ENCODE assay signal across 8 cellular contexts in genomic region chr5:91225848-91226686, GRCh38.
DNase-seq lines count a peak whose midpoint lies in the region; ATAC-seq and TF ChIP-seq lines count a peak whose summit lies in the region.

No MANE protein-coding gene starts in this region.

- CTCF ChIA-PET in naive thymus-derived CD4-positive, alpha-beta T cell (lab: Charles Lee) = interaction anchor here (0.6 to 3.8 kb wide), 14 partner anchors 24 to 615 kb away, joined by 3 to 175 read pairs (median 4); partner anchors contain the start of gene ARRDC3

- peaks cover 0 to 15% (median 6%) of the 10 kb centered on the region in 5 donors for H3K27me3 Mint-ChIP-seq in naive thymus-derived CD4-positive, alpha-beta T cell

- no peak overlapping the region for H3K4me3 Mint-ChIP-seq in naive thymus-derived CD4-positive, alpha-beta T cell

- no peak overlapping the region for H3K27ac ChIP-seq in 22Rv1
- H3K27ac ChIP-seq in WERI-Rb-1 = no peak overlapping the region
- no peak overlapping the region for H3K27ac ChIP-seq in naive thymus-derived CD4-positive, alpha-beta T cell (ENCODE audit: low read depth, low read length)
- H3K27ac ChIP-seq in upper lobe of right lung = no peak overlapping the region

- DNase-seq in WERI-Rb-1 (peak; percentile 62), T47D (ENCODE audit: low read depth in 1 of 2, low spot score in 1 of 2) (peak; percentile 34 to 76), upper lobe of right lung (peak; percentile 67)
- peak; percentile 16 to 60 (median 46) for DNase-seq in naive thymus-derived CD4-positive, alpha-beta T cell

- no peak overlapping the region for H3K4me3 ChIP-seq in WERI-Rb-1 (ENCODE audit: low read depth, low read length)
- no peak overlapping the region for H3K4me3 ChIP-seq in naive thymus-derived CD4-positive, alpha-beta T cell (ENCODE audit: low read length)
- no peak overlapping the region for H3K4me3 ChIP-seq in upper lobe of right lung

- H3K4me1 ChIP-seq in naive thymus-derived CD4-positive, alpha-beta T cell (ENCODE audit: control insufficient read depth in 2 of 2, insufficient read depth in 2 of 2, low read length in 2 of 2) = no peaks in the 10 kb centered on the region
- no peaks in the 10 kb centered on the region for H3K4me1 ChIP-seq in upper lobe of right lung

- intact Hi-C loops in naive thymus-derived CD4-positive, alpha-beta T cell (cut with micrococcal nuclease) = loop anchor here (1.0 to 5.0 kb wide), 12 partner anchors 41 to 814 kb away; no protein-coding TSS in a partner anchor
- intact Hi-C loops in upper lobe of right lung (cut with DNase I) = no loop called here

- H3K36me3 Mint-ChIP-seq in naive thymus-derived CD4-positive, alpha-beta T cell = peaks cover 0 to 12% (median 0%) of the 10 kb centered on the region in 5 donors

- POLR2A ChIA-PET in naive thymus-derived CD4-positive, alpha-beta T cell (lab: Charles Lee) = interaction anchor here (1.1 to 3.8 kb wide), 5 partner anchors 79 to 167 kb away, joined by 3 to 81 read pairs (median 4); partner anchors contain the start of gene ARRDC3

- H3K4me1 Mint-ChIP-seq in naive thymus-derived CD4-positive, alpha-beta T cell = no peaks in the 10 kb centered on the region

- H3K36me3 ChIP-seq in WERI-Rb-1 (no peaks in the 10 kb centered on the region), upper lobe of right lung (no peaks in the 10 kb centered on the region)
- no peaks in the 10 kb centered on the region for H3K36me3 ChIP-seq in naive thymus-derived CD4-positive, alpha-beta T cell (ENCODE audit: control insufficient read depth in 2 of 3, insufficient read depth in 3 of 3, low read length in 3 of 3)

- in situ Hi-C loops in T47D (cut with HindIII; ENCODE audit: low pct_unique_long_range_greater_than_20kb, low sequenced_read_pairs) = no loop called here

- no peak overlapping the region for H3K27ac Mint-ChIP-seq in naive thymus-derived CD4-positive, alpha-beta T cell

- TF ChIP-seq CTCF in 22Rv1 (IDR thresholded peaks at IDR 0.05) = peak; percentile 70
- peak; percentile 63 for TF ChIP-seq CTCF in WERI-Rb-1 (IDR thresholded peaks at IDR 0.05; ENCODE audit: low read depth, low read length)
- peak; percentile 43 for TF ChIP-seq CTCF in upper lobe of right lung (IDR thresholded peaks at IDR 0.05)

- no peaks in the 10 kb centered on the region for H3K9me3 ChIP-seq in WERI-Rb-1 (ENCODE audit: severe bottlenecking)
- no peaks in the 10 kb centered on the region for H3K9me3 ChIP-seq in naive thymus-derived CD4-positive, alpha-beta T cell (ENCODE audit: control insufficient read depth in 2 of 3, low read length in 3 of 3)
- no peaks in the 10 kb centered on the region for H3K9me3 ChIP-seq in upper lobe of right lung

- peaks cover 0 to 13% (median 8%) of the 10 kb centered on the region in 11 donors for H3K9me3 Mint-ChIP-seq in naive thymus-derived CD4-positive, alpha-beta T cell

- ATAC-seq in GM18909 (IDR thresholded peaks at IDR 0.05; ENCODE audit: poor library complexity, unreplicated experiment) (peak; percentile 77), HG03460 (IDR thresholded peaks at IDR 0.05; ENCODE audit: unreplicated experiment) (peak; percentile 84), upper lobe of right lung (peak; percentile 87), HG02981 (IDR thresholded peaks at IDR 0.05; ENCODE audit: unreplicated experiment) (no peak)
- peak; percentile 67 for ATAC-seq in naive thymus-derived CD4-positive, alpha-beta T cell

- H3K27me3 ChIP-seq in WERI-Rb-1 (ENCODE audit: insufficient read depth, low read depth, severe bottlenecking) (no peaks in the 10 kb centered on the region), upper lobe of right lung (no peaks in the 10 kb centered on the region)
- no peaks in the 10 kb centered on the region for H3K27me3 ChIP-seq in naive thymus-derived CD4-positive, alpha-beta T cell (ENCODE audit: control insufficient read depth in 2 of 2, insufficient read depth in 2 of 2, low read length in 2 of 2)
